16 cellular contexts compared by ENCODE assay signal in genomic region chr7:50558380-50559051, GRCh38. TPM values are rescaled to one million over a fixed set of nuclear protein-coding genes. Genes with fewer than 3 reads are reported as not detected.
DNase-seq lines count a peak whose midpoint lies in the region; ATAC-seq and TF ChIP-seq lines count a peak whose summit lies in the region.
"Had no signal": no experiment of that assay in that cellular context is flagged by ENCODE, and none has a peak within 500 bp of the region (broad histone marks: within the 10 kb centered on the region; RNA-seq: fewer than 3 reads in every experiment).

No MANE protein-coding gene starts in this region.

- ATAC-seq in heart right ventricle = no peak
- ATAC-seq: activated T-cell treated with anti-CD3 and anti-CD28 coated beads, Interleukin-2, amount 50 U/mL, for 4 hours had no signal

- H3K9me3 ChIP-seq in BLaER1 treated with 17β-estradiol and CSF1 and Interleukin-3, amounts not matched to agents 10 nM and 100 nM (replicated peaks in 1 of 11) = no peaks in the 10 kb centered on the region
- no peaks in the 10 kb centered on the region for H3K9me3 ChIP-seq in heart right ventricle
- H3K9me3 ChIP-seq: breast epithelium, MG63 had no signal

- 58 to 74% methylated on average over 5 of the region's 5 CpGs for WGBS in heart right ventricle, 2 donors

- no peak overlapping the region for H3K27ac Mint-ChIP-seq in activated T-helper 1 cell treated with anti-CD3 and anti-CD28 coated beads, Interleukin-12 subunit alpha, Interleukin-12 subunit beta, Interleukin-2, Interleukin-4 antibody, amounts not matched to agents 30 ng/mL and 10 ng/mL and 1 ng/mL, durations not matched to agents 14 hours and 24 hours and 36 hours
- H3K27ac Mint-ChIP-seq: activated naive CD8-positive, alpha-beta T cell treated with anti-CD3 and anti-CD28 coated beads for 36 hours; dendritic cell treated with granulocyte-macrophage colony-stimulating factor and Interleukin-4, amounts not matched to agents 40 ng/mL and 50 ng/mL, for 4 days had no signal

- H4K20me1 ChIP-seq in BLaER1 treated with 17β-estradiol and CSF1 and Interleukin-3, amounts not matched to agents 10 nM and 100 nM = peaks cover 0 to 4% (median 0%) of the 10 kb centered on the region in 11 experiments; a peak in 2 of 22 replicates

- peaks cover 0 to 13% (median 10%) of the 10 kb centered on the region in 10 experiments; a peak in 11 of 20 replicates for H3K4me1 ChIP-seq in BLaER1 treated with 17β-estradiol and CSF1 and Interleukin-3, amounts not matched to agents 10 nM and 100 nM
- H3K4me1 ChIP-seq in heart right ventricle = no peaks in the 10 kb centered on the region
- H3K4me1 ChIP-seq: breast epithelium had no signal

- no peaks in the 10 kb centered on the region for H3K4me1 Mint-ChIP-seq in activated T-helper 1 cell treated with anti-CD3 and anti-CD28 coated beads, Interleukin-12 subunit alpha, Interleukin-12 subunit beta, Interleukin-2, Interleukin-4 antibody, amounts not matched to agents 30 ng/mL and 10 ng/mL and 1 ng/mL, durations not matched to agents 14 hours and 24 hours and 36 hours (ENCODE audit: low read depth)
- H3K4me1 Mint-ChIP-seq: activated naive CD8-positive, alpha-beta T cell treated with anti-CD3 and anti-CD28 coated beads for 36 hours had no signal

- H3K9me3 Mint-ChIP-seq in activated T-helper 1 cell treated with anti-CD3 and anti-CD28 coated beads, Interleukin-12 subunit alpha, Interleukin-12 subunit beta, Interleukin-2, Interleukin-4 antibody, amounts not matched to agents 30 ng/mL and 10 ng/mL and 1 ng/mL, durations not matched to agents 14 hours and 24 hours and 36 hours = no peaks in the 10 kb centered on the region
- H3K9me3 Mint-ChIP-seq: activated naive CD8-positive, alpha-beta T cell treated with anti-CD3 and anti-CD28 coated beads for 36 hours; activated T-cell treated with anti-CD3 and anti-CD28 coated beads, Interleukin-2, amount 50 U/mL, for 4 hours; dendritic cell treated with granulocyte-macrophage colony-stimulating factor and Interleukin-4, amounts not matched to agents 40 ng/mL and 50 ng/mL, for 4 days had no signal

- H3K4me3 ChIP-seq in BLaER1 treated with 17β-estradiol and CSF1 and Interleukin-3, amounts not matched to agents 10 nM and 100 nM = no peak overlapping the region
- H3K4me3 ChIP-seq in kidney epithelial cell (ENCODE audit: low read depth, low read length) (no peak overlapping the region), heart right ventricle (no peak overlapping the region)
- H3K4me3 ChIP-seq: breast epithelium, MG63 had no signal

- H3K4me3 Mint-ChIP-seq in activated T-helper 1 cell treated with anti-CD3 and anti-CD28 coated beads, Interleukin-12 subunit alpha, Interleukin-12 subunit beta, Interleukin-2, Interleukin-4 antibody, amounts not matched to agents 30 ng/mL and 10 ng/mL and 1 ng/mL, durations not matched to agents 14 hours and 24 hours and 36 hours = no peak overlapping the region
- H3K4me3 Mint-ChIP-seq: activated naive CD8-positive, alpha-beta T cell treated with anti-CD3 and anti-CD28 coated beads for 36 hours; activated T-cell treated with anti-CD3 and anti-CD28 coated beads, Interleukin-2, amount 50 U/mL, for 4 hours; dendritic cell treated with granulocyte-macrophage colony-stimulating factor and Interleukin-4, amounts not matched to agents 40 ng/mL and 50 ng/mL, for 4 days had no signal

- H3K27me3 ChIP-seq in BLaER1 treated with 17β-estradiol and CSF1 and Interleukin-3, amounts not matched to agents 10 nM and 100 nM = no peaks in the 10 kb centered on the region
- H3K27me3 ChIP-seq in kidney epithelial cell (ENCODE audit: control insufficient read depth, insufficient read depth, low read length) = peaks cover 20% of the 10 kb centered on the region
- peaks cover 0 to 36% (median 24%) of the 10 kb centered on the region in 7 donors for H3K27me3 ChIP-seq in heart right ventricle
- H3K27me3 ChIP-seq: breast epithelium had no signal

- H3K36me3 Mint-ChIP-seq in activated T-helper 1 cell treated with anti-CD3 and anti-CD28 coated beads, Interleukin-12 subunit alpha, Interleukin-12 subunit beta, Interleukin-2, Interleukin-4 antibody, amounts not matched to agents 30 ng/mL and 10 ng/mL and 1 ng/mL, durations not matched to agents 14 hours and 24 hours and 36 hours (ENCODE audit: low read depth) = no peaks in the 10 kb centered on the region
- H3K36me3 Mint-ChIP-seq: activated naive CD8-positive, alpha-beta T cell treated with anti-CD3 and anti-CD28 coated beads for 36 hours had no signal

- H3K27ac ChIP-seq in BLaER1 treated with 17β-estradiol and CSF1 and Interleukin-3, amounts not matched to agents 10 nM and 100 nM = no peak overlapping the region
- H3K27ac ChIP-seq in heart right ventricle = no peak overlapping the region
- H3K27ac ChIP-seq: breast epithelium had no signal

- no peak overlapping the region for H3K9ac ChIP-seq in BLaER1 treated with 17β-estradiol and CSF1 and Interleukin-3, amounts not matched to agents 10 nM and 100 nM

- TF ChIP-seq CTCF in kidney epithelial cell (IDR thresholded peaks at IDR 0.05; ENCODE audit: insufficient read depth, low read length, poor library complexity, severe bottlenecking) (no peak), heart right ventricle (IDR thresholded peaks at IDR 0.05) (no peak)

- H3K4me2 ChIP-seq in BLaER1 treated with 17β-estradiol and CSF1 and Interleukin-3, amounts not matched to agents 10 nM and 100 nM = peak overlapping the region in 7 of 11 experiments; percentile 8 to 57 (median 49); a peak in 12 of 22 replicates

- peaks cover 21% of the 10 kb centered on the region for H3K27me3 Mint-ChIP-seq in activated T-helper 1 cell treated with anti-CD3 and anti-CD28 coated beads, Interleukin-12 subunit alpha, Interleukin-12 subunit beta, Interleukin-2, Interleukin-4 antibody, amounts not matched to agents 30 ng/mL and 10 ng/mL and 1 ng/mL, durations not matched to agents 14 hours and 24 hours and 36 hours (ENCODE audit: insufficient read depth)
- H3K27me3 Mint-ChIP-seq: activated naive CD8-positive, alpha-beta T cell treated with anti-CD3 and anti-CD28 coated beads for 36 hours had no signal

- DNase-seq in HK-2 (ENCODE audit: unreplicated experiment) = peak; percentile 46
- peak; percentile 96 for DNase-seq in NCI-H774 (lab: John Stamatoyannopoulos, UW)
- DNase-seq in kidney epithelial cell (ENCODE audit: low read depth) = peak; percentile 56
- no peak for DNase-seq in anterior cingulate cortex (lab: John Stamatoyannopoulos, UW)
- DNase-seq in NCI-H2171 (lab: John Stamatoyannopoulos, UW) = no peak
- DNase-seq in activated T-helper 1 cell treated with anti-CD3 and anti-CD28 coated beads, Interleukin-12 subunit alpha, Interleukin-12 subunit beta, Interleukin-2, Interleukin-4 antibody, amounts not matched to agents 30 ng/mL and 10 ng/mL and 1 ng/mL, durations not matched to agents 14 hours and 24 hours and 36 hours (ENCODE audit: low spot score) = no peak
- DNase-seq in heart right ventricle = no peak
- DNase-seq: activated CD4-positive, alpha-beta T cell treated with anti-CD3 and anti-CD28 coated beads, Interleukin-2, amount 50 U/mL, for 4 hours; activated naive CD8-positive, alpha-beta T cell treated with anti-CD3 and anti-CD28 coated beads for 36 hours; activated T-cell treated with anti-CD3 and anti-CD28 coated beads, Interleukin-2, amount 50 U/mL, for 4 hours; mesendoderm; MG63 had no signal

- intact Hi-C loops in activated T-helper 1 cell treated with anti-CD3 and anti-CD28 coated beads, Interleukin-12 subunit alpha, Interleukin-12 subunit beta, Interleukin-2, Interleukin-4 antibody, amounts not matched to agents 30 ng/mL and 10 ng/mL and 1 ng/mL, durations not matched to agents 14 hours and 24 hours and 36 hours (cut with micrococcal nuclease) = no loop called here
- intact Hi-C loops in heart right ventricle (cut with DNase I) = no loop called here

- no peaks in the 10 kb centered on the region for H3K36me3 ChIP-seq in BLaER1 treated with 17β-estradiol and CSF1 and Interleukin-3, amounts not matched to agents 10 nM and 100 nM
- H3K36me3 ChIP-seq in kidney epithelial cell (ENCODE audit: control insufficient read depth, insufficient read depth, low read length) (no peaks in the 10 kb centered on the region), heart right ventricle (no peaks in the 10 kb centered on the region)
- H3K36me3 ChIP-seq: breast epithelium, MG63 had no signal

RNA-seq across cellular contexts. Expression of gene DDC, which starts 6.7 kb away (rescaled TPM):
- total RNA-seq in kidney epithelial cell (not detected in 2 replicates), heart right ventricle (not detected)
- total RNA-seq in activated T-helper 1 cell treated with anti-CD3 and anti-CD28 coated beads, Interleukin-12 subunit alpha, Interleukin-12 subunit beta, Interleukin-2, Interleukin-4 antibody, amounts not matched to agents 30 ng/mL and 10 ng/mL and 1 ng/mL, durations not matched to agents 14 hours and 24 hours and 36 hours = not detected in 2 replicates
- not detected for polyA plus RNA-seq in heart right ventricle
- total RNA-seq: NCI-H460 had no signal

Comparison
In these comparisons a context has a peak if more than half of its experiments do, and no peak if none do; other contexts are left out.
1. DNase-seq: peak in HK-2 (single experiment), NCI-H774 (single experiment) and kidney epithelial cell (single experiment); none in anterior cingulate cortex (0 of 58), NCI-H2171 (single experiment), activated T-helper 1 cell treated with anti-CD3 and anti-CD28 coated beads, Interleukin-12 subunit alpha, Interleukin-12 subunit beta, Interleukin-2, Interleukin-4 antibody, amounts not matched to agents 30 ng/mL and 10 ng/mL and 1 ng/mL, durations not matched to agents 14 hours and 24 hours and 36 hours (single experiment) and heart right ventricle (0 of 2).